ENCODE assay signal across 23 cellular contexts in the genomic region with DNA sequence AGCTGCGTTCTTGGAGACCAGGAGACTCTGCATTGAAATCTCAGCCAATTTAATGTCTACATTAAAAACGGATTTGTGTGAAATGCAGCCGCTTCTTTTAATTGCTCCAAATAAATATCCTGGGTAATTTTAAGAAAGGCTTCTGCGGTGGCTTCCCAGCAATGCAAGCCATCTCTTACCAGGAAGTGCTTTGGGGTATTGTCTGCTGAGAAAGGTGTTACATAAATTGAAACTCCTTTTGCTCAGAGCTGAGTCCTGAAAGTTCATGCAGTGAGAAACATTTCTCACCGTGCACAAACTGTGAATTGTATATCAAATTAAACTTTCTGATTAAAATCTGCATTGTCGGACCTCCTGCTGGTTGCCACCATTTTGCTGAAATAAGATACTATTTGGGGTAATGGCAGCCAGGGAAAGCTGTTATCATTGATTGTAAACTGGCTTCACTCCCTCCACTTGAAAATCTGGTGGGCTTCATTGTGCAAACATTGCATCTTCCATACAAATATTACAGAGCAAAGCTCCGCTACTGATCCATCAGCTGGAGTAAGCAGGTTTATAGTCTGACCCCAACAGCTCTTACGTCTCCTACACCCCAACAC. TPM values are rescaled to one million over a fixed set of nuclear protein-coding genes. Genes with fewer than 3 reads are reported as not detected.
DNase-seq lines count a peak whose midpoint lies in the region; ATAC-seq and TF ChIP-seq lines count a peak whose summit lies in the region.
"Had no signal": no experiment of that assay in that cellular context is flagged by ENCODE, and none has a peak within 500 bp of the region (broad histone marks: within the 10 kb centered on the region; RNA-seq: fewer than 3 reads in every experiment).

No MANE protein-coding gene starts in this region.

- peaks cover 4% of the 10 kb centered on the region for H3K27me3 ChIP-seq in CD8-positive, alpha-beta memory T cell (ENCODE audit: insufficient read depth, low read length, poor library complexity, severe bottlenecking)
- H3K27me3 ChIP-seq: MG63, testis, vagina had no signal

- peaks cover 15% of the 10 kb centered on the region for H3K4me1 Mint-ChIP-seq in activated CD4-positive, alpha-beta T cell treated with anti-CD3 and anti-CD28 coated beads for 36 hours
- H3K4me1 Mint-ChIP-seq in CD8-positive, alpha-beta memory T cell = peaks cover 11 to 29% (median 24%) of the 10 kb centered on the region in 3 donors
- H3K4me1 Mint-ChIP-seq in activated naive CD4-positive, alpha-beta T cell treated with anti-CD3 and anti-CD28 coated beads, Interleukin-2, amount 10 ng/mL, durations not matched to agents 7 days and 5 days = peaks cover 46% of the 10 kb centered on the region

- DNase-seq in activated CD4-positive, alpha-beta T cell treated with anti-CD3 and anti-CD28 coated beads for 36 hours = peak; percentile 36
- DNase-seq in activated CD4-positive, alpha-beta T cell treated with anti-CD3 and anti-CD28 coated beads for 4 hours = no peak
- DNase-seq in CD8-positive, alpha-beta memory T cell = no peak
- DNase-seq in NCI-H69 (lab: John Stamatoyannopoulos, UW) = peak; percentile 70
- no peak for DNase-seq in activated naive CD4-positive, alpha-beta T cell treated with anti-CD3 and anti-CD28 coated beads, Interleukin-2, amount 10 ng/mL, durations not matched to agents 7 days and 5 days
- no peak for DNase-seq in SK-N-DZ (ENCODE audit: low spot score)
- DNase-seq in GM10266 (ENCODE audit: extremely low spot score) = no peak
- DNase-seq in D341Med (ENCODE audit: low spot score) = no peak
- DNase-seq: activated CD4-positive, alpha-beta T cell treated with anti-CD3 and anti-CD28 coated beads, Interleukin-2, amount 50 U/mL, for 1 hour; amniotic stem cell; dermis blood vessel endothelial cell; EL; head of caudate nucleus; IMR-90; left ventricle myocardium inferior; MG63; NCI-H510A treated with DMSO at 0.1 percent for 48 hours; sigmoid colon; testis had no signal

- H3K4me3 Mint-ChIP-seq in activated CD4-positive, alpha-beta T cell treated with anti-CD3 and anti-CD28 coated beads for 36 hours = no peak overlapping the region
- H3K4me3 Mint-ChIP-seq in CD8-positive, alpha-beta memory T cell = peak overlapping the region in 5 of 7 donors; percentile 19 to 55 (median 52)
- no peak overlapping the region for H3K4me3 Mint-ChIP-seq in activated naive CD4-positive, alpha-beta T cell treated with anti-CD3 and anti-CD28 coated beads, Interleukin-2, amount 10 ng/mL, durations not matched to agents 7 days and 5 days

- TF ChIP-seq CTCF in GM10266 (IDR thresholded peaks at IDR 0.05; ENCODE audit: control insufficient read depth, insufficient read depth, low read depth, missing control alignments) = no peak

- peaks cover 22% of the 10 kb centered on the region for H3K27me3 Mint-ChIP-seq in activated CD4-positive, alpha-beta T cell treated with anti-CD3 and anti-CD28 coated beads for 36 hours
- H3K27me3 Mint-ChIP-seq in CD8-positive, alpha-beta memory T cell = peaks cover 2 to 18% of the 10 kb centered on the region in 2 donors
- H3K27me3 Mint-ChIP-seq in activated naive CD4-positive, alpha-beta T cell treated with anti-CD3 and anti-CD28 coated beads, Interleukin-2, amount 10 ng/mL, durations not matched to agents 7 days and 5 days = peaks cover 20% of the 10 kb centered on the region

- CTCF ChIA-PET in activated CD4-positive, alpha-beta T cell treated with anti-CD3 and anti-CD28 coated beads for 36 hours (lab: Charles Lee) = interaction anchor here (0.6 to 2.1 kb wide), 5 partner anchors 11 to 472 kb away, joined by 3 to 13 read pairs (median 4); no protein-coding TSS in a partner anchor
- CTCF ChIA-PET in CD8-positive, alpha-beta memory T cell (lab: Charles Lee) = interaction anchor here (1.7 to 2.7 kb wide), 2 partner anchors 15 to 256 kb away, joined by 5 to 16 read pairs; no protein-coding TSS in a partner anchor
- CTCF ChIA-PET in activated naive CD4-positive, alpha-beta T cell treated with anti-CD3 and anti-CD28 coated beads, Interleukin-2, amount 10 ng/mL, durations not matched to agents 7 days and 5 days (lab: Charles Lee) = interaction anchor here (1.9 to 5.8 kb wide), 3 partner anchors 11 to 324 kb away, joined by 10 to 25 read pairs (median 24); no protein-coding TSS in a partner anchor

- peak; percentile 73 for ATAC-seq in activated CD4-positive, alpha-beta T cell treated with anti-CD3 and anti-CD28 coated beads for 36 hours

- POLR2A ChIA-PET in activated CD4-positive, alpha-beta T cell treated with anti-CD3 and anti-CD28 coated beads for 36 hours (lab: Charles Lee) = interaction anchor here (0.7 kb wide), 1 partner anchor 56 kb away, joined by 3 read pairs; no protein-coding TSS in a partner anchor
- POLR2A ChIA-PET in CD8-positive, alpha-beta memory T cell (lab: Charles Lee) = no interaction called here

- intact Hi-C loops in activated CD4-positive, alpha-beta T cell treated with anti-CD3 and anti-CD28 coated beads for 36 hours (cut with DNase I, micrococcal nuclease) = loop anchor here in 1 of 2 experiments (5.0 kb wide), 1 partner anchor 255 kb away; no protein-coding TSS in a partner anchor

- H3K4me3 ChIP-seq in CD8-positive, alpha-beta memory T cell (ENCODE audit: low read length) = no peak overlapping the region
- H3K4me3 ChIP-seq: left ventricle myocardium inferior, MG63, sigmoid colon, testis, vagina had no signal

- H3K4me1 ChIP-seq in CD8-positive, alpha-beta memory T cell (ENCODE audit: insufficient read depth, low read length) = peaks cover 15% of the 10 kb centered on the region
- H3K4me1 ChIP-seq: left ventricle myocardium inferior, sigmoid colon, testis, vagina had no signal

- peak overlapping the region; percentile 66 for H3K27ac Mint-ChIP-seq in activated CD4-positive, alpha-beta T cell treated with anti-CD3 and anti-CD28 coated beads for 36 hours
- H3K27ac Mint-ChIP-seq in CD8-positive, alpha-beta memory T cell = peak overlapping the region in 3 of 8 donors; percentile 51 to 58 (median 55)
- H3K27ac Mint-ChIP-seq in activated naive CD4-positive, alpha-beta T cell treated with anti-CD3 and anti-CD28 coated beads, Interleukin-2, amount 10 ng/mL, durations not matched to agents 7 days and 5 days = peak overlapping the region; percentile 81

- no peaks in the 10 kb centered on the region for H3K9me3 ChIP-seq in CD8-positive, alpha-beta memory T cell (ENCODE audit: low read length)
- H3K9me3 ChIP-seq: left ventricle myocardium inferior, MG63, sigmoid colon, testis, vagina had no signal

- no peaks in the 10 kb centered on the region for H3K36me3 Mint-ChIP-seq in activated CD4-positive, alpha-beta T cell treated with anti-CD3 and anti-CD28 coated beads for 36 hours (ENCODE audit: low read depth)
- peaks cover 0 to 7% (median 0%) of the 10 kb centered on the region in 3 donors for H3K36me3 Mint-ChIP-seq in CD8-positive, alpha-beta memory T cell
- H3K36me3 Mint-ChIP-seq in activated naive CD4-positive, alpha-beta T cell treated with anti-CD3 and anti-CD28 coated beads, Interleukin-2, amount 10 ng/mL, durations not matched to agents 7 days and 5 days = peaks cover 5% of the 10 kb centered on the region

- no peaks in the 10 kb centered on the region for H3K9me3 Mint-ChIP-seq in activated CD4-positive, alpha-beta T cell treated with anti-CD3 and anti-CD28 coated beads for 36 hours (ENCODE audit: low read depth)
- H3K9me3 Mint-ChIP-seq in CD8-positive, alpha-beta memory T cell = no peaks in the 10 kb centered on the region
- no peaks in the 10 kb centered on the region for H3K9me3 Mint-ChIP-seq in activated naive CD4-positive, alpha-beta T cell treated with anti-CD3 and anti-CD28 coated beads, Interleukin-2, amount 10 ng/mL, durations not matched to agents 7 days and 5 days

- no peak overlapping the region for H3K27ac ChIP-seq in CD8-positive, alpha-beta memory T cell (ENCODE audit: low read depth, low read length)
- H3K27ac ChIP-seq: HL-60, left ventricle myocardium inferior, sigmoid colon, testis, vagina had no signal

- no peaks in the 10 kb centered on the region for H3K36me3 ChIP-seq in CD8-positive, alpha-beta memory T cell (ENCODE audit: insufficient read depth, low read length)
- H3K36me3 ChIP-seq: left ventricle myocardium inferior, MG63, sigmoid colon, vagina had no signal

RNA-seq across cellular contexts. Expression of a gene that starts 59.5 kb away (rescaled TPM):
- not detected for total RNA-seq in activated CD4-positive, alpha-beta T cell treated with anti-CD3 and anti-CD28 coated beads for 36 hours
- total RNA-seq in CD8-positive, alpha-beta memory T cell = not detected
- polyA plus RNA-seq in CD8-positive, alpha-beta memory T cell = not detected
- polyA plus RNA-seq in SK-N-DZ (2014; cell fraction: cytosol; rRNA removed) = 0.01 TPM in 1 of 2 replicates, not detected in the other
- not detected in 2 replicates for polyA plus RNA-seq in SK-N-DZ (2014; cell fraction: nucleus; rRNA removed)
- total RNA-seq: bronchial epithelial cell, IMR-90, left ventricle myocardium inferior, sigmoid colon, vagina had no signal
- polyA plus RNA-seq: BJ, IMR-90, sigmoid colon had no signal

Comparison
In these comparisons a context has a peak if more than half of its experiments do, and no peak if none do; other contexts are left out.
1. DNase-seq: peak in activated CD4-positive, alpha-beta T cell treated with anti-CD3 and anti-CD28 coated beads for 36 hours (single experiment) and NCI-H69 (single experiment); none in activated CD4-positive, alpha-beta T cell treated with anti-CD3 and anti-CD28 coated beads for 4 hours (0 of 2), CD8-positive, alpha-beta memory T cell (0 of 5), activated naive CD4-positive, alpha-beta T cell treated with anti-CD3 and anti-CD28 coated beads, Interleukin-2, amount 10 ng/mL, durations not matched to agents 7 days and 5 days (single experiment), SK-N-DZ (single experiment), GM10266 (single experiment) and D341Med (single experiment).
2. H3K4me3 Mint-ChIP-seq: peak in CD8-positive, alpha-beta memory T cell (5 of 7); none in activated CD4-positive, alpha-beta T cell treated with anti-CD3 and anti-CD28 coated beads for 36 hours (single experiment) and activated naive CD4-positive, alpha-beta T cell treated with anti-CD3 and anti-CD28 coated beads, Interleukin-2, amount 10 ng/mL, durations not matched to agents 7 days and 5 days (single experiment).